Comparison of ENCODE assay signal across 15 cellular contexts in genomic region chr18:9874730-9875129, GRCh38. TPM values are rescaled to one million over a fixed set of nuclear protein-coding genes. Genes with fewer than 3 reads are reported as not detected.
"Had no signal": no experiment of that assay in that cellular context is flagged by ENCODE, and none has a peak within 500 bp of the region (broad histone marks: within the 10 kb centered on the region; RNA-seq: fewer than 3 reads in every experiment).

No MANE protein-coding gene starts in this region.

- DNase-seq: activated B cell treated with CpG ODN at 0.5 μM for 24 hours; activated CD4-positive, alpha-beta memory T cell treated with anti-CD3 and anti-CD28 coated beads, Interleukin-2, amount 10 ng/mL, durations not matched to agents 7 days and 5 days; activated CD4-positive, alpha-beta T cell treated with anti-CD3 and anti-CD28 coated beads for 48 hours; activated CD8-positive, alpha-beta memory T cell treated with anti-CD3 and anti-CD28 coated beads, Interleukin-2, amount 10 ng/mL, durations not matched to agents 7 days and 5 days; endodermal cell; heart right ventricle; natural killer cell; spleen; stimulated activated CD4-positive, alpha-beta T cell treated with anti-CD3 and anti-CD28 coated beads, Interleukin-4, amount 100 ng/mL, for 4 hours; testis had no signal

- H3K4me1 ChIP-seq: parathyroid adenoma had no signal

- H3K27ac ChIP-seq: cardiac muscle cell, heart right ventricle, parathyroid adenoma, spleen had no signal

- H3K4me1 Mint-ChIP-seq: natural killer cell had no signal

- H3K27me3 ChIP-seq: cardiac muscle cell, heart right ventricle, spleen, testis had no signal

- H3K36me3 Mint-ChIP-seq: activated CD8-positive, alpha-beta memory T cell treated with anti-CD3 and anti-CD28 coated beads, Interleukin-2, amount 10 ng/mL, durations not matched to agents 7 days and 5 days; activated naive CD8-positive, alpha-beta T cell; natural killer cell; stimulated activated memory B cell treated with anti-CD40 and anti-IgM and Interleukin-4, amounts not matched to agents 10 μg/mL and 1 μg/mL and 100 μg/mL, for 72 hours; type B pancreatic cell had no signal

- H3K4me3 ChIP-seq: cardiac muscle cell, heart right ventricle, spleen, testis had no signal

- H3K27me3 Mint-ChIP-seq: type B pancreatic cell had no signal

- H2AFZ ChIP-seq: parathyroid adenoma had no signal

- H3K79me2 ChIP-seq: parathyroid adenoma had no signal

- H3K9me3 Mint-ChIP-seq: activated B cell treated with CpG ODN at 0.5 μM for 24 hours; activated CD4-positive, alpha-beta memory T cell treated with anti-CD3 and anti-CD28 coated beads, Interleukin-2, amount 10 ng/mL, durations not matched to agents 7 days and 5 days; endodermal cell; natural killer cell; stimulated activated memory B cell treated with anti-CD40 and anti-IgM and Interleukin-4, amounts not matched to agents 10 μg/mL and 1 μg/mL and 100 μg/mL, for 72 hours; type B pancreatic cell had no signal

- ATAC-seq: activated CD8-positive, alpha-beta memory T cell treated with anti-CD3 and anti-CD28 coated beads, Interleukin-2, amount 10 ng/mL, durations not matched to agents 7 days and 5 days; heart right ventricle; natural killer cell; stimulated activated memory B cell treated with anti-CD40 and anti-IgM and Interleukin-4, amounts not matched to agents 10 μg/mL and 1 μg/mL and 100 μg/mL, for 72 hours had no signal

- H3K4me3 Mint-ChIP-seq: activated B cell treated with CpG ODN at 0.5 μM for 24 hours; activated CD4-positive, alpha-beta memory T cell treated with anti-CD3 and anti-CD28 coated beads, Interleukin-2, amount 10 ng/mL, durations not matched to agents 7 days and 5 days; activated CD8-positive, alpha-beta memory T cell treated with anti-CD3 and anti-CD28 coated beads, Interleukin-2, amount 10 ng/mL, durations not matched to agents 7 days and 5 days; activated naive CD8-positive, alpha-beta T cell; endodermal cell; natural killer cell; stimulated activated memory B cell treated with anti-CD40 and anti-IgM and Interleukin-4, amounts not matched to agents 10 μg/mL and 1 μg/mL and 100 μg/mL, for 72 hours; type B pancreatic cell had no signal

- H3K36me3 ChIP-seq: cardiac muscle cell, heart right ventricle, spleen had no signal

- H3K27ac Mint-ChIP-seq: activated B cell treated with CpG ODN at 0.5 μM for 24 hours; activated CD4-positive, alpha-beta memory T cell treated with anti-CD3 and anti-CD28 coated beads, Interleukin-2, amount 10 ng/mL, durations not matched to agents 7 days and 5 days; activated CD8-positive, alpha-beta memory T cell treated with anti-CD3 and anti-CD28 coated beads, Interleukin-2, amount 10 ng/mL, durations not matched to agents 7 days and 5 days; activated naive CD8-positive, alpha-beta T cell; endodermal cell; natural killer cell; stimulated activated memory B cell treated with anti-CD40 and anti-IgM and Interleukin-4, amounts not matched to agents 10 μg/mL and 1 μg/mL and 100 μg/mL, for 72 hours; type B pancreatic cell had no signal

- H3K9ac ChIP-seq: parathyroid adenoma had no signal

- H3K9me3 ChIP-seq: heart right ventricle, spleen, testis had no signal

RNA-seq across cellular contexts. Expression of gene TXNDC2, which starts 11.0 kb away (rescaled TPM):
- total RNA-seq: activated CD8-positive, alpha-beta memory T cell treated with anti-CD3 and anti-CD28 coated beads, Interleukin-2, amount 10 ng/mL, durations not matched to agents 7 days and 5 days; cardiac muscle cell; endodermal cell; natural killer cell had no signal
- polyA plus RNA-seq: cardiac muscle cell had no signal
